25 cellular contexts compared by ENCODE assay signal in the genomic region with DNA sequence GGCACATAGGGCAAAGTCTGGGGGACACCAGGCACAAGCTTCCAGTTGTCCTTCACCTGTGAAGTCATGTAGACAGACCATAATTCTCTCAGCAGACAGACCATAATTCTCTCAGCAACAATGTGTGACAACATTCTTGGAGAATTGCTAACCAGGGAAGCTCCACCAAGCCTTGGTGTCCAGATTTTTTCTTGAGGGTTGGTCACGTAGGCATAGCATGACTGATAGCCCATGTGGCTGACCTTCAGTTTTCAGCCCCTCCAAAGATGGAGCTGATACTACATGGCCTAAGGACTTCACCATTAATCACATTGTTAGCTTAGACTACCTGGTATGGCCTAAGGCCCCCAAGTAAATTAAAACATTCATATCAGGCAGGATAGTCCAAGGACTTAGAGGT.
"Had no signal": no experiment of that assay in that cellular context is flagged by ENCODE, and none has a peak within 500 bp of the region (broad histone marks: within the 10 kb centered on the region; RNA-seq: fewer than 3 reads in every experiment).

No MANE protein-coding gene starts in this region.

- DNase-seq: activated CD4-positive, alpha-beta T cell treated with anti-CD3 and anti-CD28 coated beads, Interleukin-2, amount 50 U/mL, for 1 hour; activated CD4-positive, CD25-positive, alpha-beta regulatory T cell treated with anti-CD3 and anti-CD28 coated beads, Interleukin-2, amount 50 U/mL, for 72 hours; activated CD8-positive, alpha-beta T cell treated with anti-CD3 and anti-CD28 coated beads, Interleukin-2, amount 10 ng/mL, durations not matched to agents 7 days and 5 days; activated gamma-delta T cell; activated naive CD4-positive, alpha-beta T cell treated with anti-CD3 and anti-CD28 coated beads, Interleukin-2, amount 50 U/mL, for 16 hours; activated naive CD8-positive, alpha-beta T cell treated with anti-CD3 and anti-CD28 coated beads, Interleukin-2, amount 50 U/mL, for 24 hours; anterior cingulate cortex; body of pancreas; effector CD4-positive, alpha-beta T cell; foreskin keratinocyte; immature natural killer cell; left cardiac atrium; naive thymus-derived CD4-positive, alpha-beta T cell; stimulated activated CD4-positive, alpha-beta T cell treated with anti-CD3 and anti-CD28 coated beads, Interleukin-1b, Interleukin-23, amount 100 ng/mL, for 48 hours; substantia nigra; T-cell; thyroid gland had no signal

- H3K9me3 ChIP-seq: body of pancreas, thyroid gland had no signal

- H3K4me3 ChIP-seq: body of pancreas, thyroid gland had no signal

- H3K4me3 Mint-ChIP-seq: activated CD8-positive, alpha-beta T cell treated with anti-CD3 and anti-CD28 coated beads, Interleukin-2, amount 10 ng/mL, durations not matched to agents 7 days and 5 days; activated naive CD8-positive, alpha-beta T cell treated with anti-CD3 and anti-CD28 coated beads, Interleukin-2, amount 50 U/mL, for 24 hours; activated T-helper 1 cell treated with anti-CD3 and anti-CD28 coated beads, Interleukin-12 subunit alpha, Interleukin-12 subunit beta, Interleukin-2, Interleukin-4 antibody, amounts not matched to agents 30 ng/mL and 10 ng/mL and 1 ng/mL, durations not matched to agents 14 hours and 24 hours and 36 hours; dendritic cell treated with granulocyte-macrophage colony-stimulating factor and Interleukin-4, amounts not matched to agents 40 ng/mL and 50 ng/mL, for 4 days; immature natural killer cell; memory B cell; naive thymus-derived CD4-positive, alpha-beta T cell; neural crest cell; stimulated activated naive CD8-positive, alpha-beta T cell treated with anti-CD3 and anti-CD28 coated beads, Interleukin-15, Interleukin-2, amounts not matched to agents 100 ng/mL and 50 ng/mL, for 24 hours; T-cell; T-helper 2 cell treated with Interferon-gamma antibody and Interleukin-4, amounts not matched to agents 5 μg/mL and 100 μg/mL, for 36 hours had no signal

- H3K27ac ChIP-seq: body of pancreas, foreskin keratinocyte, thyroid gland, VCaP had no signal

- ATAC-seq: activated CD8-positive, alpha-beta T cell treated with anti-CD3 and anti-CD28 coated beads, Interleukin-2, amount 10 ng/mL, durations not matched to agents 7 days and 5 days; activated naive CD8-positive, alpha-beta T cell treated with anti-CD3 and anti-CD28 coated beads, Interleukin-2, amount 50 U/mL, for 24 hours; body of pancreas; foreskin keratinocyte; left cardiac atrium; naive thymus-derived CD4-positive, alpha-beta T cell; T-cell had no signal

- H3K36me3 Mint-ChIP-seq: immature natural killer cell, memory B cell, T-cell had no signal

- H3K4me1 Mint-ChIP-seq: activated naive CD8-positive, alpha-beta T cell treated with anti-CD3 and anti-CD28 coated beads, Interleukin-2, amount 50 U/mL, for 24 hours; immature natural killer cell; memory B cell; neural crest cell had no signal

- H3K27ac Mint-ChIP-seq: activated CD8-positive, alpha-beta T cell treated with anti-CD3 and anti-CD28 coated beads, Interleukin-2, amount 10 ng/mL, durations not matched to agents 7 days and 5 days; activated naive CD8-positive, alpha-beta T cell treated with anti-CD3 and anti-CD28 coated beads, Interleukin-2, amount 50 U/mL, for 24 hours; activated T-helper 1 cell treated with anti-CD3 and anti-CD28 coated beads, Interleukin-12 subunit alpha, Interleukin-12 subunit beta, Interleukin-2, Interleukin-4 antibody, amounts not matched to agents 30 ng/mL and 10 ng/mL and 1 ng/mL, durations not matched to agents 14 hours and 24 hours and 36 hours; dendritic cell treated with granulocyte-macrophage colony-stimulating factor and Interleukin-4, amounts not matched to agents 40 ng/mL and 50 ng/mL, for 4 days; immature natural killer cell; memory B cell; naive thymus-derived CD4-positive, alpha-beta T cell; progenitor cell of endocrine pancreas; stimulated activated naive CD8-positive, alpha-beta T cell treated with anti-CD3 and anti-CD28 coated beads, Interleukin-15, Interleukin-2, amounts not matched to agents 100 ng/mL and 50 ng/mL, for 24 hours; T-cell; T-helper 2 cell treated with Interferon-gamma antibody and Interleukin-4, amounts not matched to agents 5 μg/mL and 100 μg/mL, for 36 hours had no signal

- H3K9me3 Mint-ChIP-seq: activated naive CD8-positive, alpha-beta T cell treated with anti-CD3 and anti-CD28 coated beads, Interleukin-2, amount 50 U/mL, for 24 hours; activated T-helper 1 cell treated with anti-CD3 and anti-CD28 coated beads, Interleukin-12 subunit alpha, Interleukin-12 subunit beta, Interleukin-2, Interleukin-4 antibody, amounts not matched to agents 30 ng/mL and 10 ng/mL and 1 ng/mL, durations not matched to agents 14 hours and 24 hours and 36 hours; dendritic cell treated with granulocyte-macrophage colony-stimulating factor and Interleukin-4, amounts not matched to agents 40 ng/mL and 50 ng/mL, for 4 days; immature natural killer cell; stimulated activated naive CD8-positive, alpha-beta T cell treated with anti-CD3 and anti-CD28 coated beads, Interleukin-15, Interleukin-2, amounts not matched to agents 100 ng/mL and 50 ng/mL, for 24 hours; T-helper 2 cell treated with Interferon-gamma antibody and Interleukin-4, amounts not matched to agents 5 μg/mL and 100 μg/mL, for 36 hours had no signal

- H3K36me3 ChIP-seq: thyroid gland had no signal

- H3K27me3 ChIP-seq: body of pancreas, foreskin keratinocyte, thyroid gland had no signal

- H3K4me1 ChIP-seq: body of pancreas, foreskin keratinocyte, thyroid gland had no signal
